8 cellular contexts compared by ENCODE assay signal in the genomic region with DNA sequence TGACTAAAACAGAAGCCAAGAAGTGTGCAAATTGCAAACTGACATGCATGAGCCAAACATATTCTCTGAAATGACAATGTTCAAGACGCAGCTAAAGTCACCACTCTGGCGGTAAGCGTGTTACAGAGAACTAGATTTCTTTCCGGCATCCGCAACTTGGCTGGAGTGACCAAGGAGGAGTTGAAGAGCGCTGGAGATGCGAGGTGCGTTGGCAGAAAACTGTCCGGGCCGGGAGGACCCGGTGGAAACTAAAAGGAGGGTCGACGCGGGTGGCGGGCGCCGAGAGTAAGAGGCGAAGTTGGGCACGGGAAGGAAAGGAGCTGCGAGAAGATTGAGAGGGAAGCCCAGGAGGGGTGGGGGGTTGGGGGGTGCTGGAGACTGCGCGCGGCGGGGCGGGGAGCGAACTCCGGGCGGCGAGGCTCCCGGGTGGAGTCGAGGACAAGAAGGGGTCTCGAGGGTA. TPM values are rescaled to one million over a fixed set of nuclear protein-coding genes. Genes with fewer than 3 reads are reported as not detected.
DNase-seq lines count a peak whose midpoint lies in the region; ATAC-seq and TF ChIP-seq lines count a peak whose summit lies in the region.

No MANE protein-coding gene starts in this region.

- peak; percentile 7 for ATAC-seq in HG03025 (IDR thresholded peaks at IDR 0.05; ENCODE audit: low FRiP score, unreplicated experiment)
- no peak for ATAC-seq in central memory CD8-positive, alpha-beta T cell (replicated peaks; ENCODE audit: extremely low read depth, poor library complexity, severe bottlenecking)
- no peak for ATAC-seq in lung (ENCODE audit: insufficient read depth, low FRiP score)
- ATAC-seq in GM21786 (IDR thresholded peaks at IDR 0.05; ENCODE audit: unreplicated experiment), result no peak

- H3K27ac Mint-ChIP-seq in central memory CD8-positive, alpha-beta T cell (ENCODE audit: low read depth), result peak overlapping the region; percentile 99

- no peak for TF ChIP-seq POLR2A in thyroid gland (IDR thresholded peaks at IDR 0.05)

- intact Hi-C loops in thyroid gland (cut with DNase I), result no loop called here

- H3K36me3 ChIP-seq in lung (ENCODE audit: control insufficient read depth in 2 of 2, insufficient read depth in 2 of 2, low read length in 2 of 2) (no peaks in the 10 kb centered on the region), thyroid gland (no peaks in the 10 kb centered on the region)

- H3K4me1 ChIP-seq in lung (ENCODE audit: control insufficient read depth in 2 of 2, insufficient read depth in 2 of 2, low read length in 2 of 2) (peaks cover 0 to 22% of the 10 kb centered on the region in 2 donors), thyroid gland (peaks cover 3 to 24% of the 10 kb centered on the region in 2 donors)

- H3K27ac ChIP-seq in lung (ENCODE audit: low read depth in 1 of 2, low read length in 1 of 2), result peak overlapping the region; percentile 1 to 85
- H3K27ac ChIP-seq in thyroid gland, result peak overlapping the region in 2 of 3 donors; percentile 65

- peak overlapping the region; percentile 99 for H3K4me3 Mint-ChIP-seq in central memory CD8-positive, alpha-beta T cell

- H3K4me1 Mint-ChIP-seq in central memory CD8-positive, alpha-beta T cell, result peaks cover 50% of the 10 kb centered on the region

- H3K36me3 Mint-ChIP-seq in central memory CD8-positive, alpha-beta T cell (ENCODE audit: insufficient read depth), result peaks cover 17% of the 10 kb centered on the region

- no peaks in the 10 kb centered on the region for H3K27me3 ChIP-seq in lung (ENCODE audit: control insufficient read depth, insufficient read depth)
- H3K27me3 ChIP-seq in thyroid gland, result no peaks in the 10 kb centered on the region

- peak overlapping the region; percentile 58 for H3K4me3 ChIP-seq in lung
- peak overlapping the region; percentile 37 to 64 (median 54) for H3K4me3 ChIP-seq in thyroid gland (replicated peaks in 1 of 3)

- H3K9me3 Mint-ChIP-seq in central memory CD8-positive, alpha-beta T cell, result no peaks in the 10 kb centered on the region

- 1% methylated on average over 28 to 32 of the region's 32 CpGs for WGBS in lung, 2 donors
- WGBS in thyroid gland, 2 donors, result 1 to 2% methylated on average over 31 of the region's 32 CpGs

- TF ChIP-seq CTCF in lung (IDR thresholded peaks at IDR 0.05; ENCODE audit: control extremely low read depth, extremely low read depth) (no peak), thyroid gland (IDR thresholded peaks at IDR 0.05) (no peak)

- no peaks in the 10 kb centered on the region for H3K27me3 Mint-ChIP-seq in central memory CD8-positive, alpha-beta T cell

- peak; percentile 50 for DNase-seq in NCI-H82 (lab: John Stamatoyannopoulos, UW)
- no peak for DNase-seq in NCI-H82 treated with DMSO at 0.1 percent for 48 hours (lab: John Stamatoyannopoulos, UW; ENCODE audit: unreplicated experiment)
- DNase-seq in T follicular helper cell (ENCODE audit: low read depth), result peak; percentile 7
- no peak for DNase-seq in central memory CD8-positive, alpha-beta T cell (ENCODE audit: low spot score in 2 of 2)
- peak; percentile 41 for DNase-seq in lung (ENCODE audit: low spot score)
- peak; percentile 24 to 32 for DNase-seq in thyroid gland

- no peaks in the 10 kb centered on the region for H3K9me3 ChIP-seq in lung (ENCODE audit: control insufficient read depth in 2 of 2, insufficient read depth in 1 of 2, low read length in 1 of 2)
- H3K9me3 ChIP-seq in thyroid gland, result no peaks in the 10 kb centered on the region

RNA-seq across cellular contexts. Expression of a gene that starts 0.8 kb away (rescaled TPM):
- 10 to 100 TPM; 75.8 to 93.3 TPM for total RNA-seq in lung
- polyA plus RNA-seq in lung, result 10 to 100 TPM; 29.2 to 38.3 TPM
- 10 to 100 TPM; 18.5 to 81.4 (median 32.4) TPM for total RNA-seq in thyroid gland

RNA-seq across cellular contexts. Expression of a gene that starts 52.0 kb away (rescaled TPM):
- total RNA-seq in lung (10 to 100 TPM; 21.9 to 25.0 TPM), thyroid gland (10 to 100 TPM; 23.0 to 53.2 (median 34.6) TPM)
- polyA plus RNA-seq in lung, result 10 to 100 TPM; 28.6 to 30.7 TPM

Comparison
In these comparisons a context has a peak if more than half of its experiments do, and no peak if none do; other contexts are left out.
1. DNase-seq: peak in NCI-H82 (single experiment), T follicular helper cell (single experiment), lung (single experiment) and thyroid gland (2 of 2); none in NCI-H82 treated with DMSO at 0.1 percent for 48 hours (single experiment) and central memory CD8-positive, alpha-beta T cell (0 of 2).